In the genomic region with DNA sequence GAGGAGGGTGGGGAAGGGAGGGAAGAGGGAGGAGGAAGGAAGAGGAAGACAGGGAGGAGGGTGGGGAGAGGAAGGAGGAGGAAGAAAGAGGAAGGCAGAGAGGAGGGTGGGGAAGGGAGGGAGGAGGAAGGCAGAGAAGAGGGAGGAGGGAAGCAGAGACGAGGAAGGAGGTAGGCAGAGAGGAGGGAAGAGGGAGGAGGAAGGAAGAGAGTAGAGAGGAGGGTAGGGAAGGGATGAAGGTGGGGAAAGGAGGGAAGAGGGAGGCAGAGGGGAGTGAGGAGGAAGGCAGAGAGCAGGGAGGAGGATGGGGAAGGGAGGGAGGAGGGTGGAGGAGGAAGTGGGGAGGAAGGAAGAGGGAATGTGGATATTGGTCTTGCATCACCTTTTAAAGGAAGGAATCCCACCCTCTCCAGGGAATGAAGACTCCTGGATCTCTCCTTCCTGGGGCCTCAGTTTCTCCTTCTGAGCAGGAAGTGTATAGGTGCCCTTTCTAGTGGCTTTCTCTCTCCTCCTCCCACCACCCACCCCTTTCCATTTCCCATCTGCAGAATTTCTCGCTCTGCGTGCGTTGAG, we compare ENCODE assay signal across 24 cellular contexts.
DNase-seq lines count a peak whose midpoint lies in the region; ATAC-seq, FAIRE-seq and TF ChIP-seq lines count a peak whose summit lies in the region.
"Had no signal": no experiment of that assay in that cellular context is flagged by ENCODE, and none has a peak within 500 bp of the region (broad histone marks: within the 10 kb centered on the region; RNA-seq: fewer than 3 reads in every experiment).

No MANE protein-coding gene starts in this region.

- H3K4me2 ChIP-seq in HepG2 (ENCODE audit: low read depth, low read length) (no peak overlapping the region), fibroblast of lung (ENCODE audit: extremely low read depth, insufficient read depth, low read length) (peak overlapping the region; percentile 44)
- H3K4me2 ChIP-seq: SK-N-SH had no signal

- H3K9ac ChIP-seq in HepG2 (ENCODE audit: insufficient read depth, low read depth, low read length) (no peak overlapping the region), fibroblast of lung (ENCODE audit: insufficient read depth, low read length) (no peak overlapping the region)
- H3K9ac ChIP-seq: SK-N-SH had no signal

- POLR2A ChIA-PET in HepG2 (lab: Yijun Ruan, JAX) = no interaction called here
- POLR2A ChIA-PET in activated CD8-positive, alpha-beta T cell treated with anti-CD3 and anti-CD28 coated beads for 36 hours (lab: Charles Lee) = no interaction called here

- H3K4me3 Mint-ChIP-seq in natural killer cell = peak overlapping the region; percentile 59
- H3K4me3 Mint-ChIP-seq in activated CD8-positive, alpha-beta T cell treated with anti-CD3 and anti-CD28 coated beads for 36 hours = no peak overlapping the region
- H3K4me3 Mint-ChIP-seq: T-helper 2 cell treated with Interferon-gamma antibody and Interleukin-4, amounts not matched to agents 5 μg/mL and 100 μg/mL, for 36 hours had no signal

- peaks cover 0 to 3% of the 10 kb centered on the region in 2 donors for H3K27me3 Mint-ChIP-seq in natural killer cell (ENCODE audit: low read depth in 2 of 2)
- peaks cover 65% of the 10 kb centered on the region for H3K27me3 Mint-ChIP-seq in activated CD8-positive, alpha-beta T cell treated with anti-CD3 and anti-CD28 coated beads for 36 hours

- no peak for TF ChIP-seq RAD21 in HepG2 (CRISPR knock-in tag; IDR thresholded peaks at IDR 0.05)

- intact Hi-C loops in HepG2 (cut with micrococcal nuclease; ENCODE audit: unreplicated experiment) (no loop called here), right lobe of liver (cut with DNase I) (no loop called here), natural killer cell (cut with micrococcal nuclease) (loop anchor here (10.0 kb wide), 1 partner anchor 278 kb away; no protein-coding TSS in a partner anchor)
- intact Hi-C loops in activated CD8-positive, alpha-beta T cell treated with anti-CD3 and anti-CD28 coated beads for 36 hours (cut with micrococcal nuclease) = no loop called here

- 45% methylated on average over 4 of the region's 4 CpGs for WGBS in HepG2 (ENCODE audit: low lambda C conversion rate)
- 65% methylated on average over 4 of the region's 4 CpGs for WGBS in right lobe of liver (ENCODE audit: insufficient coverage, low coverage, low lambda C conversion rate, missing lambda C conversion rate)

- peaks cover 8 to 61% of the 10 kb centered on the region in 2 experiments; a peak in 4 of 5 replicates for H3K27me3 ChIP-seq in HepG2 (ENCODE audit: control insufficient read depth in 1 of 2, insufficient read depth in 2 of 2, low read length in 2 of 2)
- no peaks in the 10 kb centered on the region for H3K27me3 ChIP-seq in right lobe of liver
- peaks cover 33% of the 10 kb centered on the region for H3K27me3 ChIP-seq in fibroblast of lung (ENCODE audit: control insufficient read depth, insufficient read depth, low read length)

- peak overlapping the region in 1 of 2 donors; percentile 60 for H3K27ac Mint-ChIP-seq in natural killer cell
- no peak overlapping the region for H3K27ac Mint-ChIP-seq in activated CD8-positive, alpha-beta T cell treated with anti-CD3 and anti-CD28 coated beads for 36 hours
- H3K27ac Mint-ChIP-seq: T-helper 2 cell treated with Interferon-gamma antibody and Interleukin-4, amounts not matched to agents 5 μg/mL and 100 μg/mL, for 36 hours had no signal

- H4K20me1 ChIP-seq in HepG2 (ENCODE audit: insufficient read depth, low read length) = no peaks in the 10 kb centered on the region
- H4K20me1 ChIP-seq in fibroblast of lung (ENCODE audit: control insufficient read depth, extremely low read depth, insufficient read depth, low read length) = no peaks in the 10 kb centered on the region

- no peaks in the 10 kb centered on the region for H3K36me3 ChIP-seq in HepG2 (replicated peaks in 1 of 2; ENCODE audit: control insufficient read depth in 1 of 2, insufficient read depth in 2 of 2, low read length in 2 of 2)
- H3K36me3 ChIP-seq in right lobe of liver = no peaks in the 10 kb centered on the region
- H3K36me3 ChIP-seq in fibroblast of lung (ENCODE audit: control insufficient read depth, insufficient read depth, low read length) = no peaks in the 10 kb centered on the region
- H3K36me3 ChIP-seq: tibial artery, WERI-Rb-1 had no signal

- ATAC-seq in HepG2 = no peak
- no peak for ATAC-seq in right lobe of liver
- ATAC-seq in natural killer cell = no peak
- no peak for ATAC-seq in GM18519 (IDR thresholded peaks at IDR 0.05; ENCODE audit: low FRiP score, unreplicated experiment)
- no peak for ATAC-seq in activated CD8-positive, alpha-beta T cell treated with anti-CD3 and anti-CD28 coated beads for 36 hours
- ATAC-seq: stimulated activated naive CD8-positive, alpha-beta T cell treated with anti-CD3 and anti-CD28 coated beads, Interleukin-15, Interleukin-2, amounts not matched to agents 100 U/mL and 50 U/mL, for 24 hours had no signal

- in situ Hi-C loops in HepG2 (cut with HindIII; ENCODE audit: extremely low pct_ligation_motif_present, low pct_unique_long_range_greater_than_20kb) = no loop called here

- BruUV-seq in HepG2 (replicated peaks; lab: Mats Ljungman, UMichigan) = no TSS peak

- TF ChIP-seq CTCF in HepG2 (CRISPR knock-in tag; IDR thresholded peaks at IDR 0.05) (no peak), right lobe of liver (IDR thresholded peaks at IDR 0.05) (no peak), fibroblast of lung (conservative IDR thresholded peaks at IDR 0.05 in 1 of 2, IDR thresholded peaks at IDR 0.05 in 1 of 2; ENCODE audit: low read depth in 1 of 2, low read length in 2 of 2) (no peak), natural killer cell (IDR thresholded peaks at IDR 0.05) (no peak), foreskin fibroblast (IDR thresholded peaks at IDR 0.05; ENCODE audit: low read depth, low read length) (no peak)
- TF ChIP-seq CTCF in activated CD8-positive, alpha-beta T cell treated with anti-CD3 and anti-CD28 coated beads for 36 hours (IDR thresholded peaks at IDR 0.05) = no peak

- no peak overlapping the region for H3K27ac ChIP-seq in HepG2 (ENCODE audit: extremely low read length, insufficient read depth, low read length)
- H3K27ac ChIP-seq in right lobe of liver = no peak overlapping the region
- no peak overlapping the region for H3K27ac ChIP-seq in fibroblast of lung (ENCODE audit: insufficient read depth, low read length)
- H3K27ac ChIP-seq: tibial artery, WERI-Rb-1 had no signal

- no peak for TF ChIP-seq EP300 in HepG2 (IDR thresholded peaks at IDR 0.05; ENCODE audit: low read depth in 2 of 2, low read length in 2 of 2)
- TF ChIP-seq EP300 in HepG2 (CRISPR knock-in tag; IDR thresholded peaks at IDR 0.05; ENCODE audit: borderline replicate concordance) = no peak

- H3K9me3 ChIP-seq in HepG2 (ENCODE audit: low read length) (no peaks in the 10 kb centered on the region), right lobe of liver (no peaks in the 10 kb centered on the region), fibroblast of lung (ENCODE audit: control insufficient read depth, insufficient read depth, low read depth, low read length) (no peaks in the 10 kb centered on the region)
- H3K9me3 ChIP-seq: SK-N-SH, tibial artery had no signal

- no peak overlapping the region for H3K4me3 ChIP-seq in HepG2 (replicated peaks in 1 of 3; ENCODE audit: insufficient read depth in 1 of 3, low read depth in 2 of 3, low read length in 3 of 3)
- H3K4me3 ChIP-seq in right lobe of liver = no peak overlapping the region
- H3K4me3 ChIP-seq in fibroblast of lung (replicated peaks in 1 of 4; ENCODE audit: control extremely low read depth in 1 of 4, insufficient read depth in 1 of 4, low read depth in 3 of 4, low read length in 4 of 4) = no peak overlapping the region
- H3K4me3 ChIP-seq in foreskin fibroblast (ENCODE audit: low read depth in 1 of 2, low read length in 2 of 2) = no peak overlapping the region
- H3K4me3 ChIP-seq: tibial artery had no signal

- DNase-seq in HepG2 (ENCODE audit: low spot score) (no peak), right lobe of liver (no peak), fibroblast of lung (ENCODE audit: low read depth in 2 of 2) (no peak), natural killer cell (no peak), foreskin fibroblast (no peak), HCEC 1CT (no peak)
- no peak for DNase-seq in activated CD8-positive, alpha-beta T cell treated with anti-CD3 and anti-CD28 coated beads for 36 hours
- DNase-seq: activated effector memory CD4-positive, alpha-beta T cell treated with Interleukin-2 at 50 U/mL for 16 hours; AML-193; cortex of kidney; DND-41; NCI-H146; NCI-H526; stimulated activated CD4-positive, alpha-beta T cell treated with anti-CD3 and anti-CD28 coated beads, Interleukin-4, amount 100 ng/mL, for 24 hours; tibial artery; WERI-Rb-1 had no signal

- no peaks in the 10 kb centered on the region for H3K36me3 Mint-ChIP-seq in natural killer cell
- H3K36me3 Mint-ChIP-seq in activated CD8-positive, alpha-beta T cell treated with anti-CD3 and anti-CD28 coated beads for 36 hours (ENCODE audit: low read depth) = no peaks in the 10 kb centered on the region

- no peaks in the 10 kb centered on the region for H3K79me2 ChIP-seq in HepG2 (ENCODE audit: insufficient read depth, low read length)
- H3K79me2 ChIP-seq in fibroblast of lung (ENCODE audit: control insufficient read depth, insufficient read depth, low read length) = no peaks in the 10 kb centered on the region

- H3K9me3 Mint-ChIP-seq in natural killer cell = no peaks in the 10 kb centered on the region
- H3K9me3 Mint-ChIP-seq in activated CD8-positive, alpha-beta T cell treated with anti-CD3 and anti-CD28 coated beads for 36 hours = no peaks in the 10 kb centered on the region
- H3K9me3 Mint-ChIP-seq: T-helper 2 cell treated with Interferon-gamma antibody and Interleukin-4, amounts not matched to agents 5 μg/mL and 100 μg/mL, for 36 hours had no signal

- peaks cover 5% of the 10 kb centered on the region; the same call in 1 of the 2 replicates for H3K4me1 ChIP-seq in HepG2 (ENCODE audit: insufficient read depth, low read length)
- peaks cover 0 to 12% (median 3%) of the 10 kb centered on the region in 4 donors for H3K4me1 ChIP-seq in right lobe of liver
- H3K4me1 ChIP-seq in fibroblast of lung (ENCODE audit: control insufficient read depth, extremely low read depth, insufficient read depth, low read length) = no peaks in the 10 kb centered on the region

- H3K4me1 Mint-ChIP-seq in natural killer cell = peaks cover 24 to 53% of the 10 kb centered on the region in 2 donors
- peaks cover 6% of the 10 kb centered on the region for H3K4me1 Mint-ChIP-seq in activated CD8-positive, alpha-beta T cell treated with anti-CD3 and anti-CD28 coated beads for 36 hours (ENCODE audit: low read depth)

- H2AFZ ChIP-seq in HepG2 (ENCODE audit: low read length) (no peak overlapping the region), fibroblast of lung (ENCODE audit: low read length) (no peak overlapping the region)

- TF ChIP-seq POLR2A in HepG2 (IDR thresholded peaks at IDR 0.05; ENCODE audit: insufficient read depth in 1 of 2, low read depth in 2 of 2, low read length in 2 of 2) (no peak), right lobe of liver (IDR thresholded peaks at IDR 0.05) (no peak)

- CTCF ChIA-PET in HepG2 (lab: Yijun Ruan, JAX; ENCODE audit: low intra/inter-chr PET ratio, low total read pairs) = no interaction called here
- CTCF ChIA-PET in activated CD8-positive, alpha-beta T cell treated with anti-CD3 and anti-CD28 coated beads for 36 hours (lab: Charles Lee) = no interaction called here

- FAIRE-seq in HepG2 (lab: Jason Lieb, UNC) = no peak
- FAIRE-seq: bronchial epithelial cell, endometrium, GM12892, islet of Langerhans had no signal
